11 cellular contexts compared by ENCODE assay signal in the genomic region with DNA sequence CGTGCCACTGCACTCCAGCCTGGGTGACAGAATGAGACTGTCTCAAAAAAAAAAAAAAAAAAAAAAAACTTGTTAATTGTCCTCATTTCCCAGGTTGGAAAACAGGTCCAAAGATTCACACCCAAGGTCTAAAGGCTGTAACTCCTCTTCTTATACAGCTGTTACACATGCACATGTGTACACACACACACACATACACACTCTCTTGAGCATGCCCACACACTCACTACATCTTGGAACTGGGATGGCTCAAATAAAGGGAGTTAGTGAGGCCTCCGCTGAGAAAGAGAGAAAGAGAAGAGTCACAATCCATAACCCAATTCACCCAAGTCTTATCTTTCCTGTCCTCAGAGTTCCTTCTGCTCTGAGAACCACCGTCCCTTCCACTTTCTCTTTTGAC. TPM values are rescaled to one million over a fixed set of nuclear protein-coding genes. Genes with fewer than 3 reads are reported as not detected.
DNase-seq lines count a peak whose midpoint lies in the region; ATAC-seq and TF ChIP-seq lines count a peak whose summit lies in the region.
"Had no signal": no experiment of that assay in that cellular context is flagged by ENCODE, and none has a peak within 500 bp of the region (broad histone marks: within the 10 kb centered on the region; RNA-seq: fewer than 3 reads in every experiment).

No MANE protein-coding gene starts in this region.

- H3K36me3 ChIP-seq in CD4-positive, alpha-beta memory T cell (ENCODE audit: insufficient read depth, low read length), result no peaks in the 10 kb centered on the region
- peaks cover 32% of the 10 kb centered on the region for H3K36me3 ChIP-seq in OCI-LY7 (ENCODE audit: insufficient read depth, low read length)
- H3K36me3 ChIP-seq: neural progenitor cell had no signal

- H3K9me3 Mint-ChIP-seq in CD4-positive, alpha-beta memory T cell, result no peaks in the 10 kb centered on the region

- intact Hi-C loops in CD4-positive, alpha-beta memory T cell (cut with micrococcal nuclease), result loop anchor here (1.0 kb wide), 1 partner anchor 9 kb away; a partner anchor contains a TSS
- intact Hi-C loops in OCI-LY7 (cut with micrococcal nuclease; ENCODE audit: unreplicated experiment), result loop anchor here (1.0 to 2.0 kb wide), 3 partner anchors 11 to 99 kb away; a partner anchor contains a TSS

- H3K27me3 Mint-ChIP-seq in CD4-positive, alpha-beta memory T cell, result no peaks in the 10 kb centered on the region

- H3K9me3 ChIP-seq in CD4-positive, alpha-beta memory T cell (ENCODE audit: control insufficient read depth in 1 of 2, low read length in 2 of 2), result no peaks in the 10 kb centered on the region
- H3K9me3 ChIP-seq in OCI-LY7 (ENCODE audit: low read length) (peaks cover 11% of the 10 kb centered on the region; the same call in 1 of the 2 replicates), mononuclear cell (ENCODE audit: low read depth, low read length) (no peaks in the 10 kb centered on the region)

- no peak for DNase-seq in CD4-positive, alpha-beta memory T cell
- no peak for DNase-seq in OCI-LY7 (ENCODE audit: low spot score)
- DNase-seq in activated effector memory CD4-positive, alpha-beta T cell treated with anti-CD3 and anti-CD28 coated beads, Interleukin-2, amount 50 U/mL, for 16 hours, result no peak
- no peak for DNase-seq in DMS79 (lab: John Stamatoyannopoulos, UW)
- DNase-seq in NCI-H187 (lab: John Stamatoyannopoulos, UW), result no peak
- DNase-seq in NCI-H226, result no peak
- DNase-seq: DMS53 had no signal

- H3K4me1 ChIP-seq in CD4-positive, alpha-beta memory T cell (ENCODE audit: insufficient read depth, low read length), result peaks cover 57% of the 10 kb centered on the region
- peaks cover 80% of the 10 kb centered on the region for H3K4me1 ChIP-seq in OCI-LY7 (ENCODE audit: insufficient read depth, low read length, poor library complexity, severe bottlenecking)
- peaks cover 94% of the 10 kb centered on the region for H3K4me1 ChIP-seq in mononuclear cell (ENCODE audit: insufficient read depth, low read length)

- H3K4me3 Mint-ChIP-seq in CD4-positive, alpha-beta memory T cell, result peak overlapping the region; percentile 78 to 93 (median 87)
- H3K4me3 Mint-ChIP-seq: neural progenitor cell had no signal

- peak overlapping the region; percentile 84 to 98 (median 91) for H3K27ac Mint-ChIP-seq in CD4-positive, alpha-beta memory T cell

- H3K36me3 Mint-ChIP-seq in CD4-positive, alpha-beta memory T cell, result no peaks in the 10 kb centered on the region
- H3K36me3 Mint-ChIP-seq: neural progenitor cell had no signal

- no peak for TF ChIP-seq CTCF in OCI-LY7 (conservative IDR thresholded peaks at IDR 0.05; ENCODE audit: low read length)

- ATAC-seq in GM21528 (IDR thresholded peaks at IDR 0.05; ENCODE audit: low FRiP score, unreplicated experiment), result peak; percentile 4

- H4K20me1 ChIP-seq in OCI-LY7 (ENCODE audit: insufficient read depth, low read length), result no peaks in the 10 kb centered on the region

- H3K27ac ChIP-seq in CD4-positive, alpha-beta memory T cell (ENCODE audit: low read depth, low read length), result peak overlapping the region; percentile 43
- peak overlapping the region; percentile 99 for H3K27ac ChIP-seq in OCI-LY7 (ENCODE audit: low read depth, low read length, poor library complexity, severe bottlenecking)
- H3K27ac ChIP-seq: epithelial cell of prostate, neural progenitor cell had no signal

- POLR2A ChIA-PET in CD4-positive, alpha-beta memory T cell (lab: Charles Lee; ENCODE audit: partially characterized antibody), result interaction anchor here (0.6 to 15.8 kb wide), 7 partner anchors 9 to 803 kb away, joined by 3 to 698 read pairs (median 12); a partner anchor contains a TSS
- POLR2A ChIA-PET in OCI-LY7 (lab: Charles Lee), result interaction anchor here (0.6 to 6.8 kb wide), 12 partner anchors 9 to 171 kb away, joined by 3 to 91 read pairs (median 6); a partner anchor contains a TSS

- no peak overlapping the region for H2AFZ ChIP-seq in OCI-LY7 (ENCODE audit: low read length)
- H2AFZ ChIP-seq: neural progenitor cell had no signal

- no peaks in the 10 kb centered on the region for H3K27me3 ChIP-seq in CD4-positive, alpha-beta memory T cell (ENCODE audit: insufficient read depth, low read length)
- H3K27me3 ChIP-seq in mononuclear cell (ENCODE audit: insufficient read depth, low read length), result no peaks in the 10 kb centered on the region
- H3K27me3 ChIP-seq: neural progenitor cell had no signal

- H3K4me3 ChIP-seq in CD4-positive, alpha-beta memory T cell (ENCODE audit: low read length in 2 of 2), result peak overlapping the region in 1 of 2 donors; percentile 33
- H3K4me3 ChIP-seq in OCI-LY7 (ENCODE audit: low read depth, low read length, poor library complexity, severe bottlenecking) (peak overlapping the region; percentile 91), mononuclear cell (ENCODE audit: low read length) (peak overlapping the region; percentile 35)
- H3K4me3 ChIP-seq: neural progenitor cell had no signal

- H3K9me2 ChIP-seq in OCI-LY7 (ENCODE audit: insufficient read depth, low read length), result no peaks in the 10 kb centered on the region

- peaks cover 62% of the 10 kb centered on the region for H3K79me2 ChIP-seq in OCI-LY7 (ENCODE audit: insufficient read depth, low read depth, low read length)

- peaks cover 47 to 72% (median 56%) of the 10 kb centered on the region in 4 donors for H3K4me1 Mint-ChIP-seq in CD4-positive, alpha-beta memory T cell

- peak overlapping the region; percentile 95 for H3K4me2 ChIP-seq in OCI-LY7 (ENCODE audit: low read length)
- H3K4me2 ChIP-seq: neural progenitor cell had no signal

- BruUV-seq in OCI-LY7 (replicated peaks; lab: Mats Ljungman, UMichigan), result no TSS peak

- CTCF ChIA-PET in CD4-positive, alpha-beta memory T cell (lab: Charles Lee; ENCODE audit: partially characterized antibody), result interaction anchor here (0.7 to 15.9 kb wide), 12 partner anchors 8 to 118 kb away, joined by 3 to 631 read pairs (median 4); a partner anchor contains a TSS
- CTCF ChIA-PET in OCI-LY7 (lab: Charles Lee; ENCODE audit: unreplicated experiment), result interaction anchor here (0.9 to 1.6 kb wide), 2 partner anchors 10 kb away, joined by 3 to 6 read pairs; no protein-coding TSS in a partner anchor

RNA-seq across cellular contexts. Expression of a gene that starts 3.0 kb away (rescaled TPM):
- 1 to 10 TPM; 7.9 to 8.1 TPM for total RNA-seq in CD4-positive, alpha-beta memory T cell
- 10 to 100 TPM in 1 of 2 donors, 1 to 10 TPM in 1; 7.6 to 15.5 TPM for polyA plus RNA-seq in CD4-positive, alpha-beta memory T cell
- total RNA-seq in OCI-LY7 (2014; rRNA removed; shearing (Covaris generic)), result 85.1 and 98.0 TPM in 2 replicates
- total RNA-seq in OCI-LY7 (2022) (77.0 and 78.5 TPM in 2 replicates), mononuclear cell (67.8 TPM)

RNA-seq across cellular contexts. Expression of a gene that starts 9.0 kb away (rescaled TPM):
- 10 to 100 TPM in 1 of 2 experiments, 1 to 10 TPM in 1; 8.5 to 10.2 TPM for total RNA-seq in CD4-positive, alpha-beta memory T cell
- polyA plus RNA-seq in CD4-positive, alpha-beta memory T cell, result 10 to 100 TPM in 1 of 2 donors, 1 to 10 TPM in 1; 8.1 to 26.0 TPM
- 175 and 207 TPM in 2 replicates for total RNA-seq in OCI-LY7 (2014; rRNA removed; shearing (Covaris generic))
- 140 TPM in 2 replicates for total RNA-seq in OCI-LY7 (2022)
- total RNA-seq in mononuclear cell, result 89.0 TPM

RNA-seq across cellular contexts. Expression of a gene that starts 24.5 kb away (rescaled TPM):
- 100 to 1,000 TPM; 375 to 378 TPM for total RNA-seq in CD4-positive, alpha-beta memory T cell
- polyA plus RNA-seq in CD4-positive, alpha-beta memory T cell, result 10 to 100 TPM; 13.7 to 87.8 TPM
- total RNA-seq in OCI-LY7 (2014; rRNA removed; shearing (Covaris generic)), result 236 and 237 TPM in 2 replicates
- total RNA-seq in OCI-LY7 (2022) (326 and 361 TPM in 2 replicates), mononuclear cell (193 TPM)
